21 cellular contexts compared by ENCODE assay signal in the genomic region with DNA sequence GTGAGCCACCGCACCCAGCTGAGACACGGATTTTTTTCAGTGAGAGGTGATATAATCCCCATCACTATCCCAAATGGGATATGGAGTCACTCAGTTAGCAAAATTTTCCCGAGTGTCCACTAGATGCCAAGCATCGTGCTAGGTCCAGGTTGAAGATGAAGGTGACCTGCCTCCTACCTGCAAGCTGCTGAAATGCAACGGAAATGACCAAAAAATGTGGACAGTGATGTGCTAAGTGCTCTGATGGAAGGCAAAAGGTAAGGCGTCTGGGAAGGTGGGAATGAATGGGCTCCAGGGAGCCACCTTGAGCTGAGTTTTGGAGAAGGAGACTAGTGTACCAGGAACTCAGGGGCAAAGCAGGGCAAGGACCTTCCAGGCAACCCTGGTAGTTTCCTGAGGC.
"Had no signal": no experiment of that assay in that cellular context is flagged by ENCODE, and none has a peak within 500 bp of the region (broad histone marks: within the 10 kb centered on the region; RNA-seq: fewer than 3 reads in every experiment).

No MANE protein-coding gene starts in this region.

- H3K4me1 Mint-ChIP-seq: activated CD4-positive, alpha-beta memory T cell treated with anti-CD3 and anti-CD28 coated beads, Interleukin-2, amount 10 ng/mL, durations not matched to agents 7 days and 5 days; activated CD4-positive, alpha-beta T cell treated with anti-CD3 and anti-CD28 coated beads, Interleukin-2, amount 10 ng/mL, durations not matched to agents 24 days and 14 days; activated naive CD4-positive, alpha-beta T cell treated with anti-CD3 and anti-CD28 coated beads, Interleukin-2, amount 10 ng/mL, durations not matched to agents 7 days and 5 days; activated naive CD8-positive, alpha-beta T cell treated with anti-CD3 and anti-CD28 coated beads, Interleukin-2, amount 50 U/mL, for 24 hours; naive thymus-derived CD4-positive, alpha-beta T cell had no signal

- H3K4me3 ChIP-seq: lower lobe of right lung, tibial nerve, vagina had no signal

- H3K9me3 ChIP-seq: lower lobe of right lung, tibial nerve, vagina had no signal

- H3K36me3 Mint-ChIP-seq: activated naive CD4-positive, alpha-beta T cell treated with anti-CD3 and anti-CD28 coated beads, Interleukin-2, amount 10 ng/mL, durations not matched to agents 7 days and 5 days; naive thymus-derived CD4-positive, alpha-beta T cell had no signal

- H3K9me3 Mint-ChIP-seq: activated CD4-positive, alpha-beta memory T cell treated with anti-CD3 and anti-CD28 coated beads, Interleukin-2, amount 10 ng/mL, durations not matched to agents 7 days and 5 days; activated CD4-positive, alpha-beta T cell treated with anti-CD3 and anti-CD28 coated beads, Interleukin-2, amount 10 ng/mL, durations not matched to agents 24 days and 14 days; activated naive CD4-positive, alpha-beta T cell treated with anti-CD3 and anti-CD28 coated beads, Interleukin-2, amount 10 ng/mL, durations not matched to agents 7 days and 5 days; activated naive CD8-positive, alpha-beta T cell treated with anti-CD3 and anti-CD28 coated beads, Interleukin-2, amount 50 U/mL, for 24 hours; activated T-cell treated with anti-CD3 and anti-CD28 coated beads, Interleukin-2, amount 50 U/mL, for 72 hours; neural crest cell; stimulated activated naive CD8-positive, alpha-beta T cell treated with anti-CD3 and anti-CD28 coated beads, Interleukin-15, Interleukin-2, amounts not matched to agents 100 ng/mL and 50 ng/mL, for 24 hours; T-helper 1 cell treated with Interleukin-12 subunit alpha and Interleukin-12 subunit beta and Interleukin-4 antibody, amounts not matched to agents 30 μg/mL and 1 μg/mL, for 36 hours had no signal

- H3K36me3 ChIP-seq: lower lobe of right lung, tibial nerve, vagina had no signal

- H3K27ac ChIP-seq: lower lobe of right lung, tibial nerve, vagina had no signal

- ATAC-seq: activated naive CD8-positive, alpha-beta T cell treated with anti-CD3 and anti-CD28 coated beads, Interleukin-2, amount 50 U/mL, for 24 hours; activated T-cell treated with anti-CD3 and anti-CD28 coated beads, Interleukin-2, amount 50 U/mL, for 72 hours; left lobe of liver; lower lobe of right lung; naive thymus-derived CD4-positive, alpha-beta T cell had no signal

- FAIRE-seq: endometrium had no signal

- DNase-seq: activated CD4-positive, alpha-beta memory T cell treated with anti-CD3 and anti-CD28 coated beads, Interleukin-2, amount 10 ng/mL, durations not matched to agents 7 days and 5 days; activated CD4-positive, alpha-beta T cell treated with anti-CD3 and anti-CD28 coated beads, Interleukin-2, amount 10 ng/mL, durations not matched to agents 24 days and 14 days; activated effector memory CD4-positive, alpha-beta T cell treated with anti-CD3 and anti-CD28 coated beads, Interleukin-2, amount 50 U/mL, for 16 hours; activated naive CD4-positive, alpha-beta T cell treated with anti-CD3 and anti-CD28 coated beads, Interleukin-2, amount 10 ng/mL, durations not matched to agents 7 days and 5 days; activated naive CD8-positive, alpha-beta T cell treated with anti-CD3 and anti-CD28 coated beads, Interleukin-2, amount 50 U/mL, for 24 hours; activated T-cell treated with anti-CD3 and anti-CD28 coated beads, Interleukin-2, amount 50 U/mL, for 72 hours; cerebellar nuclear complex; erythroblast; foreskin fibroblast; lower lobe of right lung; naive thymus-derived CD4-positive, alpha-beta T cell; occipital lobe; stimulated activated CD4-positive, alpha-beta T cell treated with anti-CD3 and anti-CD28 coated beads, Interleukin-4, amount 100 ng/mL, for 4 hours; substantia nigra had no signal

- H3K27me3 ChIP-seq: tibial nerve, vagina had no signal

- H3K4me3 Mint-ChIP-seq: activated CD4-positive, alpha-beta memory T cell treated with anti-CD3 and anti-CD28 coated beads, Interleukin-2, amount 10 ng/mL, durations not matched to agents 7 days and 5 days; activated CD4-positive, alpha-beta T cell treated with anti-CD3 and anti-CD28 coated beads, Interleukin-2, amount 10 ng/mL, durations not matched to agents 24 days and 14 days; activated naive CD4-positive, alpha-beta T cell treated with anti-CD3 and anti-CD28 coated beads, Interleukin-2, amount 10 ng/mL, durations not matched to agents 7 days and 5 days; activated naive CD8-positive, alpha-beta T cell treated with anti-CD3 and anti-CD28 coated beads, Interleukin-2, amount 50 U/mL, for 24 hours; activated T-cell treated with anti-CD3 and anti-CD28 coated beads, Interleukin-2, amount 50 U/mL, for 72 hours; naive thymus-derived CD4-positive, alpha-beta T cell; neural crest cell; stimulated activated naive CD8-positive, alpha-beta T cell treated with anti-CD3 and anti-CD28 coated beads, Interleukin-15, Interleukin-2, amounts not matched to agents 100 ng/mL and 50 ng/mL, for 24 hours; T-helper 1 cell treated with Interleukin-12 subunit alpha and Interleukin-12 subunit beta and Interleukin-4 antibody, amounts not matched to agents 30 μg/mL and 1 μg/mL, for 36 hours had no signal

- H3K4me1 ChIP-seq: lower lobe of right lung, tibial nerve, vagina had no signal

- H3K27me3 Mint-ChIP-seq: activated CD4-positive, alpha-beta T cell treated with anti-CD3 and anti-CD28 coated beads, Interleukin-2, amount 10 ng/mL, durations not matched to agents 24 days and 14 days; activated naive CD8-positive, alpha-beta T cell treated with anti-CD3 and anti-CD28 coated beads, Interleukin-2, amount 50 U/mL, for 24 hours; stimulated activated naive CD8-positive, alpha-beta T cell treated with anti-CD3 and anti-CD28 coated beads, Interleukin-15, Interleukin-2, amounts not matched to agents 100 ng/mL and 50 ng/mL, for 24 hours had no signal

- H3K27ac Mint-ChIP-seq: activated CD4-positive, alpha-beta memory T cell treated with anti-CD3 and anti-CD28 coated beads, Interleukin-2, amount 10 ng/mL, durations not matched to agents 7 days and 5 days; activated CD4-positive, alpha-beta T cell treated with anti-CD3 and anti-CD28 coated beads, Interleukin-2, amount 10 ng/mL, durations not matched to agents 24 days and 14 days; activated naive CD4-positive, alpha-beta T cell treated with anti-CD3 and anti-CD28 coated beads, Interleukin-2, amount 10 ng/mL, durations not matched to agents 7 days and 5 days; activated naive CD8-positive, alpha-beta T cell treated with anti-CD3 and anti-CD28 coated beads, Interleukin-2, amount 50 U/mL, for 24 hours; activated T-cell treated with anti-CD3 and anti-CD28 coated beads, Interleukin-2, amount 50 U/mL, for 72 hours; naive thymus-derived CD4-positive, alpha-beta T cell; stimulated activated naive CD8-positive, alpha-beta T cell treated with anti-CD3 and anti-CD28 coated beads, Interleukin-15, Interleukin-2, amounts not matched to agents 100 ng/mL and 50 ng/mL, for 24 hours; T-helper 1 cell treated with Interleukin-12 subunit alpha and Interleukin-12 subunit beta and Interleukin-4 antibody, amounts not matched to agents 30 μg/mL and 1 μg/mL, for 36 hours had no signal
